ENCODE assay signal across 10 cellular contexts in genomic region chr12:120726510-120726793, GRCh38. TPM values are rescaled to one million over a fixed set of nuclear protein-coding genes. Genes with fewer than 3 reads are reported as not detected.
DNase-seq lines count a peak whose midpoint lies in the region; ATAC-seq, FAIRE-seq and TF ChIP-seq lines count a peak whose summit lies in the region.
"Had no signal": no experiment of that assay in that cellular context is flagged by ENCODE, and none has a peak within 500 bp of the region (broad histone marks: within the 10 kb centered on the region; RNA-seq: fewer than 3 reads in every experiment).

No MANE protein-coding gene starts in this region.

- FAIRE-seq in astrocyte (lab: Jason Lieb, UNC) = no peak

- H3K79me2 ChIP-seq in astrocyte (ENCODE audit: insufficient read depth, low read length) = no peaks in the 10 kb centered on the region

- no peak overlapping the region for H2BK15ac ChIP-seq in mesenchymal stem cell (ENCODE audit: low read depth, poor library complexity, severe bottlenecking)

- intact Hi-C loops in transverse colon (cut with DNase I; ENCODE audit: low total_unique reads) = no loop called here

- H3K27ac Mint-ChIP-seq in activated naive CD4-positive, alpha-beta T cell treated with anti-CD3 and anti-CD28 coated beads, Interleukin-2, amount 50 U/mL, for 24 hours = peak overlapping the region; percentile 35
- H3K27ac Mint-ChIP-seq in astrocyte (ENCODE audit: unreplicated experiment) = peak overlapping the region; percentile 53

- TF ChIP-seq CTCF in astrocyte (IDR thresholded peaks at IDR 0.05; ENCODE audit: insufficient read depth, low read depth, low read length) (no peak), transverse colon (IDR thresholded peaks at IDR 0.05) (no peak)

- H2BK12ac ChIP-seq in mesenchymal stem cell (ENCODE audit: low read length in 2 of 2) = no peak overlapping the region

- peaks cover 18% of the 10 kb centered on the region for H3K36me3 ChIP-seq in astrocyte (ENCODE audit: insufficient read depth, low read length)
- peaks cover 23 to 50% of the 10 kb centered on the region in 2 experiments for H3K36me3 ChIP-seq in mesenchymal stem cell (ENCODE audit: control insufficient read depth in 1 of 2, insufficient read depth in 2 of 2, low read depth in 1 of 2, low read length in 2 of 2)
- peaks cover 0 to 27% (median 2%) of the 10 kb centered on the region in 4 donors for H3K36me3 ChIP-seq in transverse colon

- no peaks in the 10 kb centered on the region for H3K9me3 Mint-ChIP-seq in activated naive CD4-positive, alpha-beta T cell treated with anti-CD3 and anti-CD28 coated beads, Interleukin-2, amount 50 U/mL, for 24 hours
- no peaks in the 10 kb centered on the region for H3K9me3 Mint-ChIP-seq in astrocyte (ENCODE audit: unreplicated experiment)

- no peaks in the 10 kb centered on the region for H4K20me1 ChIP-seq in astrocyte (ENCODE audit: insufficient read depth, low read length)

- peak overlapping the region; percentile 89 for H3K4me2 ChIP-seq in astrocyte (ENCODE audit: low read length)
- H3K4me2 ChIP-seq in mesenchymal stem cell (ENCODE audit: low read length, poor library complexity, severe bottlenecking) = no peak overlapping the region

- H3K9me3 ChIP-seq in astrocyte (ENCODE audit: insufficient read depth, low read depth, low read length) = no peaks in the 10 kb centered on the region
- no peaks in the 10 kb centered on the region for H3K9me3 ChIP-seq in mesenchymal stem cell (ENCODE audit: control insufficient read depth, low read length)
- H3K9me3 ChIP-seq in transverse colon = no peaks in the 10 kb centered on the region

- no peak overlapping the region for H2AK5ac ChIP-seq in mesenchymal stem cell (ENCODE audit: low read length, severe bottlenecking)

- peaks cover 7% of the 10 kb centered on the region for H3K4me1 ChIP-seq in astrocyte (ENCODE audit: insufficient read depth, low read length)
- peaks cover 10% of the 10 kb centered on the region for H3K4me1 ChIP-seq in mesenchymal stem cell (ENCODE audit: control insufficient read depth, insufficient read depth, low read depth, low read length)
- peaks cover 7 to 35% (median 12%) of the 10 kb centered on the region in 4 donors for H3K4me1 ChIP-seq in transverse colon

- ATAC-seq in GM18498 (IDR thresholded peaks at IDR 0.05; ENCODE audit: unreplicated experiment) (no peak), HG02885 (IDR thresholded peaks at IDR 0.05; ENCODE audit: poor library complexity, unreplicated experiment) (no peak), GM21367 (IDR thresholded peaks at IDR 0.05; ENCODE audit: unreplicated experiment) (no peak)

- peak overlapping the region; percentile 95 for H3K4me3 Mint-ChIP-seq in activated naive CD4-positive, alpha-beta T cell treated with anti-CD3 and anti-CD28 coated beads, Interleukin-2, amount 50 U/mL, for 24 hours
- H3K4me3 Mint-ChIP-seq in astrocyte (ENCODE audit: unreplicated experiment) = peak overlapping the region; percentile 88

- no peak overlapping the region for H4K91ac ChIP-seq in mesenchymal stem cell (ENCODE audit: low read length)

- no peak overlapping the region for H2BK120ac ChIP-seq in mesenchymal stem cell (ENCODE audit: low read depth, low read length)

- WGBS in mesenchymal stem cell = 93% methylated on average over 9 of the region's 9 CpGs
- 65 to 80% methylated on average over 2 to 9 of the region's 9 CpGs for WGBS in transverse colon (ENCODE audit: low coverage in 1 of 2), 2 donors

- DNase-seq in activated naive CD4-positive, alpha-beta T cell treated with Interleukin-2 at 50 U/mL for 16 hours = no peak
- DNase-seq in astrocyte (ENCODE audit: low read depth) = no peak
- no peak for DNase-seq in mesenchymal stem cell
- no peak for DNase-seq in transverse colon
- DNase-seq: NCI-H1436; stimulated activated CD8-positive, alpha-beta memory T cell treated with anti-CD3 and anti-CD28 coated beads, Interleukin-4, amount 100 ng/mL, for 48 hours had no signal

- H3K23ac ChIP-seq in mesenchymal stem cell (ENCODE audit: low read length in 2 of 2) = no peak overlapping the region

- in situ Hi-C loops in transverse colon (cut with MboI; ENCODE audit: low pct_ligation_motif_present in 1 of 4, low pct_unique_long_range_greater_than_20kb in 1 of 4, low sequenced_read_pairs in 3 of 4) = no loop called here

- no peak overlapping the region for H3K14ac ChIP-seq in mesenchymal stem cell (ENCODE audit: low read length in 2 of 2)

- no peak overlapping the region for H3K27ac ChIP-seq in astrocyte (ENCODE audit: low read depth, low read length)
- no peak overlapping the region for H3K27ac ChIP-seq in mesenchymal stem cell (ENCODE audit: low read length, poor library complexity, severe bottlenecking)
- peak overlapping the region; percentile 86 to 90 (median 90) for H3K27ac ChIP-seq in transverse colon

- no peak for TF ChIP-seq EP300 in transverse colon (IDR thresholded peaks at IDR 0.05; ENCODE audit: low read depth)

- TF ChIP-seq POLR2A in transverse colon (IDR thresholded peaks at IDR 0.05) = no peak

- H3K18ac ChIP-seq in mesenchymal stem cell (ENCODE audit: low read depth in 1 of 2, low read length in 2 of 2) = no peak overlapping the region

- no peak overlapping the region for H3K4me3 ChIP-seq in astrocyte (ENCODE audit: insufficient read depth, low read depth, low read length)
- H3K4me3 ChIP-seq in mesenchymal stem cell (ENCODE audit: insufficient read depth in 1 of 2, low read depth in 1 of 2, low read length in 2 of 2) = peak overlapping the region in 1 of 2 experiments; percentile 82
- peak overlapping the region in 3 of 4 donors; percentile 53 to 72 (median 67) for H3K4me3 ChIP-seq in transverse colon

- no peak overlapping the region for H3K4ac ChIP-seq in mesenchymal stem cell (ENCODE audit: low read depth in 1 of 2, low read length in 2 of 2)

- no peak overlapping the region for H4K8ac ChIP-seq in mesenchymal stem cell (ENCODE audit: low read length)

- peaks cover 19% of the 10 kb centered on the region for H3K4me1 Mint-ChIP-seq in activated naive CD4-positive, alpha-beta T cell treated with anti-CD3 and anti-CD28 coated beads, Interleukin-2, amount 50 U/mL, for 24 hours
- no peaks in the 10 kb centered on the region for H3K4me1 Mint-ChIP-seq in astrocyte (ENCODE audit: low read depth, unreplicated experiment)

- peaks cover 7% of the 10 kb centered on the region for H3K79me1 ChIP-seq in mesenchymal stem cell (replicated peaks; ENCODE audit: low read length, poor library complexity, severe bottlenecking)

- H3K27me3 Mint-ChIP-seq in activated naive CD4-positive, alpha-beta T cell treated with anti-CD3 and anti-CD28 coated beads, Interleukin-2, amount 50 U/mL, for 24 hours = no peaks in the 10 kb centered on the region
- H3K27me3 Mint-ChIP-seq in astrocyte (ENCODE audit: low read depth, unreplicated experiment) = no peaks in the 10 kb centered on the region

- H3K9ac ChIP-seq in astrocyte (ENCODE audit: low read length) = no peak overlapping the region
- H3K9ac ChIP-seq in mesenchymal stem cell (ENCODE audit: low read length) = peak overlapping the region; percentile 86

- H3K27me3 ChIP-seq in astrocyte (ENCODE audit: insufficient read depth, low read length) (no peaks in the 10 kb centered on the region), mesenchymal stem cell (ENCODE audit: control insufficient read depth in 1 of 2, insufficient read depth in 1 of 2, low read length in 2 of 2) (no peaks in the 10 kb centered on the region), transverse colon (no peaks in the 10 kb centered on the region)

- H2AFZ ChIP-seq in astrocyte (ENCODE audit: low read depth, low read length) (no peak overlapping the region), mesenchymal stem cell (ENCODE audit: low read depth, low read length) (no peak overlapping the region)

- no peak overlapping the region for H2BK5ac ChIP-seq in mesenchymal stem cell (ENCODE audit: low read depth, low read length, poor library complexity, severe bottlenecking)

- peaks cover 5% of the 10 kb centered on the region for H3K36me3 Mint-ChIP-seq in activated naive CD4-positive, alpha-beta T cell treated with anti-CD3 and anti-CD28 coated beads, Interleukin-2, amount 50 U/mL, for 24 hours
- H3K36me3 Mint-ChIP-seq in astrocyte (ENCODE audit: low read depth, unreplicated experiment) = peaks cover 15% of the 10 kb centered on the region

RNA-seq across cellular contexts. Expression of gene ACADS, which starts 0.8 kb away (rescaled TPM):
- total RNA-seq in astrocyte = 2.8 and 2.9 TPM in 2 replicates
- 3.6 TPM for polyA plus RNA-seq in mesenchymal stem cell (2013, experiment 1 of 2)
- 3.7 TPM for polyA plus RNA-seq in mesenchymal stem cell (2013, experiment 2 of 2)
- 100 to 1,000 TPM; 224 to 338 (median 297) TPM for total RNA-seq in transverse colon

RNA-seq across cellular contexts. Expression of gene UNC119B, which starts 16.2 kb away (rescaled TPM):
- total RNA-seq in astrocyte = 21.3 and 24.3 TPM in 2 replicates
- polyA plus RNA-seq in mesenchymal stem cell (2013, experiment 1 of 2) = 14.0 TPM
- polyA plus RNA-seq in mesenchymal stem cell (2013, experiment 2 of 2) = 13.8 TPM
- total RNA-seq in transverse colon = 10 to 100 TPM in 3 of 4 donors, 1 to 10 TPM in 1; 9.8 to 25.4 (median 21.5) TPM

RNA-seq across cellular contexts. Expression of gene MLEC, which starts 39.5 kb away (rescaled TPM):
- total RNA-seq in astrocyte (137 and 152 TPM in 2 replicates), transverse colon (100 to 1,000 TPM in 3 of 4 donors, 10 to 100 TPM in 1; 75.6 to 153 (median 130) TPM)
- 87.1 TPM for polyA plus RNA-seq in mesenchymal stem cell (2013, experiment 1 of 2)
- polyA plus RNA-seq in mesenchymal stem cell (2013, experiment 2 of 2) = 87.6 TPM

Comparison
In these comparisons a context has a peak if more than half of its experiments do, and no peak if none do; other contexts are left out.
1. H3K27ac ChIP-seq: peak in transverse colon (4 of 4); none in astrocyte (single experiment) and mesenchymal stem cell (single experiment).
2. RNA of gene ACADS, which starts 0.8 kb away (total RNA-seq): 224 to 338 TPM in transverse colon; 2.8 to 2.9 TPM in astrocyte; every median in the first group is over 10 times any median in the second.